8 cellular contexts compared by ENCODE assay signal in genomic region chr22:37696657-37697539, GRCh38. TPM values are rescaled to one million over a fixed set of nuclear protein-coding genes. Genes with fewer than 3 reads are reported as not detected.
A peak's percentile ranks its signal among the peaks of the same experiment; 100 is the strongest.
DNase-seq lines count a peak whose midpoint lies in the region; ATAC-seq and TF ChIP-seq lines count a peak whose summit lies in the region.

TRIOBP (plus strand) TSS chr22:37697048; CDS start chr22:37701366, 4,318 bp downstream.

- peak within 1 kb of the TSS; percentile 73 for H3K4me2 ChIP-seq in mesenchymal stem cell (ENCODE audit: low read length, poor library complexity, severe bottlenecking)

- H3K27me3 ChIP-seq in endodermal cell (ENCODE audit: control insufficient read depth, insufficient read depth, low read length, poor library complexity, severe bottlenecking) (no peaks in the 10 kb centered on the region), mesenchymal stem cell (ENCODE audit: control insufficient read depth in 1 of 2, insufficient read depth in 1 of 2, low read length in 2 of 2) (no peaks in the 10 kb centered on the region)

- no peak within 1 kb of the TSS for H3K23ac ChIP-seq in mesenchymal stem cell (ENCODE audit: low read length in 2 of 2)

- H4K91ac ChIP-seq in mesenchymal stem cell (ENCODE audit: low read length): peak within 1 kb of the TSS; percentile 9

- H2AK5ac ChIP-seq in mesenchymal stem cell (ENCODE audit: low read length, severe bottlenecking): no peak within 1 kb of the TSS

- H3K18ac ChIP-seq in mesenchymal stem cell (ENCODE audit: low read depth in 1 of 2, low read length in 2 of 2): no peak within 1 kb of the TSS

- H3K4me3 ChIP-seq in endodermal cell (ENCODE audit: low read length) (peak within 1 kb of the TSS; percentile 84), mesenchymal stem cell (ENCODE audit: insufficient read depth in 1 of 2, low read depth in 1 of 2, low read length in 2 of 2) (peak within 1 kb of the TSS; percentile 40 to 53)

- H3K4ac ChIP-seq in mesenchymal stem cell (ENCODE audit: low read depth in 1 of 2, low read length in 2 of 2): no peak within 1 kb of the TSS

- 0 to 1% methylated on average over 12 to 38 of the region's 39 CpGs for WGBS in endodermal cell (ENCODE audit: insufficient coverage in 1 of 2, insufficient read length in 1 of 2), 2 experiments
- WGBS in mesenchymal stem cell: 6% methylated on average over 34 of the region's 39 CpGs

- H2BK5ac ChIP-seq in mesenchymal stem cell (ENCODE audit: low read depth, low read length, poor library complexity, severe bottlenecking): no peak within 1 kb of the TSS

- peak within 1 kb of the TSS; percentile 18 to 57 for H2BK12ac ChIP-seq in mesenchymal stem cell (ENCODE audit: low read length in 2 of 2)

- no peak within 1 kb of the TSS for H4K8ac ChIP-seq in mesenchymal stem cell (ENCODE audit: low read length)

- CTCF ChIA-PET in activated CD8-positive, alpha-beta memory T cell treated with anti-CD3 and anti-CD28 coated beads, Interleukin-2, amount 10 ng/mL, durations not matched to agents 7 days and 5 days (lab: Charles Lee): interaction anchor here (1.1 to 1.3 kb wide), 3 partner anchors 13 to 166 kb away, joined by 3 to 4 read pairs (median 3); no protein-coding TSS in a partner anchor

- H3K36me3 ChIP-seq in endodermal cell (ENCODE audit: control insufficient read depth, insufficient read depth, low read length): peaks cover 31% of the 10 kb centered on the region
- H3K36me3 ChIP-seq in mesenchymal stem cell (ENCODE audit: control insufficient read depth in 1 of 2, insufficient read depth in 2 of 2, low read depth in 1 of 2, low read length in 2 of 2): peaks cover 22 to 27% of the 10 kb centered on the region in 2 experiments

- peak within 1 kb of the TSS; percentile 13 for H3K4me3 Mint-ChIP-seq in activated CD8-positive, alpha-beta memory T cell treated with anti-CD3 and anti-CD28 coated beads, Interleukin-2, amount 10 ng/mL, durations not matched to agents 7 days and 5 days
- H3K4me3 Mint-ChIP-seq in endodermal cell: peak within 1 kb of the TSS; percentile 85

- H3K4me1 ChIP-seq in endodermal cell (ENCODE audit: control insufficient read depth, insufficient read depth, low read length) (no peaks in the 10 kb centered on the region), mesenchymal stem cell (ENCODE audit: control insufficient read depth, insufficient read depth, low read depth, low read length) (peaks cover 9% of the 10 kb centered on the region)

- no peak within 1 kb of the TSS for H2BK15ac ChIP-seq in mesenchymal stem cell (ENCODE audit: low read depth, poor library complexity, severe bottlenecking)

- H2BK120ac ChIP-seq in mesenchymal stem cell (ENCODE audit: low read depth, low read length): no peak within 1 kb of the TSS

- H3K27ac ChIP-seq in endodermal cell (ENCODE audit: low read depth, low read length): peak within 1 kb of the TSS; percentile 75
- no peak within 1 kb of the TSS for H3K27ac ChIP-seq in mesenchymal stem cell (ENCODE audit: low read length, poor library complexity, severe bottlenecking)

- H3K79me1 ChIP-seq in mesenchymal stem cell (replicated peaks; ENCODE audit: low read length, poor library complexity, severe bottlenecking): no peaks in the 10 kb centered on the region

- H3K9ac ChIP-seq in endodermal cell (ENCODE audit: extremely low read depth, low read length, poor library complexity, severe bottlenecking): peak within 1 kb of the TSS; percentile 53
- peak within 1 kb of the TSS; percentile 40 for H3K9ac ChIP-seq in mesenchymal stem cell (ENCODE audit: low read length)

- peak within 1 kb of the TSS; percentile 62 for H2AFZ ChIP-seq in mesenchymal stem cell (ENCODE audit: low read depth, low read length)

- no peaks in the 10 kb centered on the region for H3K27me3 Mint-ChIP-seq in activated CD8-positive, alpha-beta memory T cell treated with anti-CD3 and anti-CD28 coated beads, Interleukin-2, amount 10 ng/mL, durations not matched to agents 7 days and 5 days
- no peaks in the 10 kb centered on the region for H3K27me3 Mint-ChIP-seq in endodermal cell (ENCODE audit: insufficient read depth)

- ATAC-seq in GM18519 (IDR thresholded peaks at IDR 0.05; ENCODE audit: low FRiP score, unreplicated experiment) (peak; percentile 65), HG03175 (IDR thresholded peaks at IDR 0.05; ENCODE audit: unreplicated experiment) (peak; percentile 89), GM18858 (IDR thresholded peaks at IDR 0.05; ENCODE audit: unreplicated experiment) (no peak)
- ATAC-seq in activated CD8-positive, alpha-beta memory T cell treated with anti-CD3 and anti-CD28 coated beads, Interleukin-2, amount 10 ng/mL, durations not matched to agents 7 days and 5 days: peak; percentile 99

- peaks cover 14% of the 10 kb centered on the region for H3K4me1 Mint-ChIP-seq in activated CD8-positive, alpha-beta memory T cell treated with anti-CD3 and anti-CD28 coated beads, Interleukin-2, amount 10 ng/mL, durations not matched to agents 7 days and 5 days
- H3K4me1 Mint-ChIP-seq in endodermal cell: peaks cover 6% of the 10 kb centered on the region

- H3K36me3 Mint-ChIP-seq in activated CD8-positive, alpha-beta memory T cell treated with anti-CD3 and anti-CD28 coated beads, Interleukin-2, amount 10 ng/mL, durations not matched to agents 7 days and 5 days: peaks cover 12% of the 10 kb centered on the region
- H3K36me3 Mint-ChIP-seq in endodermal cell (ENCODE audit: low read depth): peaks cover 34% of the 10 kb centered on the region

- H3K27ac Mint-ChIP-seq in activated CD8-positive, alpha-beta memory T cell treated with anti-CD3 and anti-CD28 coated beads, Interleukin-2, amount 10 ng/mL, durations not matched to agents 7 days and 5 days: no peak within 1 kb of the TSS
- H3K27ac Mint-ChIP-seq in endodermal cell: peak within 1 kb of the TSS; percentile 92

- TF ChIP-seq CTCF in endodermal cell (conservative IDR thresholded peaks at IDR 0.05): peak; percentile 74

- DNase-seq in NCI-H748 treated with DMSO at 0.1 percent for 48 hours (lab: John Stamatoyannopoulos, UW) (peak; percentile 89), endodermal cell (peak; percentile 100), mesenchymal stem cell (peak; percentile 95)
- DNase-seq in activated CD8-positive, alpha-beta memory T cell treated with anti-CD3 and anti-CD28 coated beads, Interleukin-2, amount 10 ng/mL, durations not matched to agents 7 days and 5 days: peak; percentile 89
- peak; percentile 67 for DNase-seq in stimulated activated CD8-positive, alpha-beta memory T cell treated with anti-CD3 and anti-CD28 coated beads, Interleukin-12 subunit alpha, Interleukin-12 subunit beta, amount 100 ng/mL, for 4 hours (ENCODE audit: low read depth)

- no peaks in the 10 kb centered on the region for H3K9me3 ChIP-seq in endodermal cell (ENCODE audit: control insufficient read depth, low read length)
- H3K9me3 ChIP-seq in mesenchymal stem cell (ENCODE audit: control insufficient read depth, low read length): no peaks in the 10 kb centered on the region

- H3K9me3 Mint-ChIP-seq in activated CD8-positive, alpha-beta memory T cell treated with anti-CD3 and anti-CD28 coated beads, Interleukin-2, amount 10 ng/mL, durations not matched to agents 7 days and 5 days (ENCODE audit: low read depth): no peaks in the 10 kb centered on the region
- H3K9me3 Mint-ChIP-seq in endodermal cell: no peaks in the 10 kb centered on the region

- H3K14ac ChIP-seq in mesenchymal stem cell (ENCODE audit: low read length in 2 of 2): no peak within 1 kb of the TSS

RNA-seq across cellular contexts. Expression of gene TRIOBP, which starts in this region (rescaled TPM):
- total RNA-seq in activated CD8-positive, alpha-beta memory T cell treated with anti-CD3 and anti-CD28 coated beads, Interleukin-2, amount 10 ng/mL, durations not matched to agents 7 days and 5 days: 10 to 100 TPM; 42.0 to 55.2 TPM
- 10 to 100 TPM; 74.7 to 82.2 TPM for total RNA-seq in endodermal cell
- 48.8 TPM for polyA plus RNA-seq in endodermal cell (2013, experiment 1 of 2)
- 50.9 TPM for polyA plus RNA-seq in endodermal cell (2013, experiment 2 of 2)
- 67.0 TPM for polyA plus RNA-seq in mesenchymal stem cell (2013, experiment 1 of 2)
- 64.8 TPM for polyA plus RNA-seq in mesenchymal stem cell (2013, experiment 2 of 2)
